In genomic region chr2:221610249-221610648, GRCh38 we compare ENCODE assay signal across 23 cellular contexts. TPM values are rescaled to one million over a fixed set of nuclear protein-coding genes. Genes with fewer than 3 reads are reported as not detected.
DNase-seq lines count a peak whose midpoint lies in the region; TF ChIP-seq lines count a peak whose summit lies in the region.
"Had no signal": no experiment of that assay in that cellular context is flagged by ENCODE, and none has a peak within 500 bp of the region (broad histone marks: within the 10 kb centered on the region; RNA-seq: fewer than 3 reads in every experiment).

No MANE protein-coding gene starts in this region.

- DNase-seq in A673 (ENCODE audit: low spot score) (peak; percentile 25), NCI-H82 treated with DMSO at 0.1 percent for 48 hours (lab: John Stamatoyannopoulos, UW; ENCODE audit: unreplicated experiment) (peak; percentile 97), retinal pigment epithelial cell (ENCODE audit: low read depth) (peak; percentile 13), dedifferentiated amniotic fluid mesenchymal stem cell (ENCODE audit: extremely low spot score) (no peak), iPS-NIHi11 (ENCODE audit: low spot score) (no peak), activated gamma-delta T cell treated with Interleukin-2 at 50 U/mL for 16 hours (no peak)
- DNase-seq: C1 segment of cervical spinal cord; Caco-2; CD4-positive, alpha-beta memory T cell; EL; GDM1; MG63; NCI-H1105 treated with DMSO at 0.1 percent for 48 hours; NCI-H146; NCI-H2029; NCI-H446 treated with DMSO at 0.1 percent for 48 hours; Right ventricle myocardium superior; RPMI8226; T-cell had no signal

- H3K4me3 ChIP-seq in A673 (ENCODE audit: low read depth, low read length, poor library complexity, severe bottlenecking) (no peak overlapping the region), HEK293 (ENCODE audit: low read depth, low read length) (no peak overlapping the region), retinal pigment epithelial cell (ENCODE audit: low read length) (no peak overlapping the region)
- H3K4me3 ChIP-seq: A549, K562, MG63, SJSA1 had no signal

- BruUV-seq in A673 (replicated peaks; lab: Mats Ljungman, UMichigan), result no TSS peak

- H3K9me3 ChIP-seq in A673 (ENCODE audit: low read depth, low read length, poor library complexity, severe bottlenecking) (no peaks in the 10 kb centered on the region), HEK293 (ENCODE audit: control insufficient read depth, insufficient read depth, low read depth, low read length) (no peaks in the 10 kb centered on the region)
- H3K9me3 ChIP-seq: A549, Caco-2, MG63, SJSA1 had no signal

- POLR2A ChIA-PET in A673 (lab: Charles Lee; ENCODE audit: low non-redundant PET), result no interaction called here
- POLR2A ChIA-PET in HEK293 (lab: Yijun Ruan, JAX), result no interaction called here

- no peak overlapping the region for H3K27ac ChIP-seq in A673 (ENCODE audit: low read depth, low read length, poor library complexity, severe bottlenecking)
- H3K27ac ChIP-seq in HEK293 (ENCODE audit: extremely low read depth, low read depth, low read length), result no peak overlapping the region
- H3K27ac ChIP-seq: A549, SJSA1 had no signal

- H3K27me3 ChIP-seq in A673 (replicated peaks; ENCODE audit: insufficient read depth, low read depth, low read length, poor library complexity), result no peaks in the 10 kb centered on the region
- H3K27me3 ChIP-seq: MG63, SJSA1 had no signal

- no peaks in the 10 kb centered on the region for H3K4me1 ChIP-seq in A673 (ENCODE audit: insufficient read depth, low read length, poor library complexity, severe bottlenecking)
- peaks cover 3% of the 10 kb centered on the region; the same call in 1 of the 2 replicates for H3K4me1 ChIP-seq in HEK293 (ENCODE audit: control insufficient read depth, insufficient read depth, low read length)
- H3K4me1 ChIP-seq: A549, Caco-2, SJSA1 had no signal

- TF ChIP-seq CTCF in A673 (conservative IDR thresholded peaks at IDR 0.05; ENCODE audit: low read depth, low read length), result no peak
- TF ChIP-seq CTCF in HEK293 (tag by site-specific recombination; IDR thresholded peaks at IDR 0.05), result no peak
- TF ChIP-seq CTCF in retinal pigment epithelial cell (conservative IDR thresholded peaks at IDR 0.05; ENCODE audit: low read depth, low read length), result no peak

- no peaks in the 10 kb centered on the region for H3K36me3 ChIP-seq in A673 (ENCODE audit: insufficient read depth, low read length, poor library complexity, severe bottlenecking)
- no peaks in the 10 kb centered on the region for H3K36me3 ChIP-seq in HEK293 (ENCODE audit: control insufficient read depth in 2 of 2, insufficient read depth in 1 of 2, low read length in 2 of 2)
- H3K36me3 ChIP-seq: MG63, SJSA1 had no signal

- CTCF ChIA-PET in A673 (lab: Charles Lee) (no interaction called here), HEK293 (lab: Yijun Ruan, JAX) (no interaction called here)

- intact Hi-C loops in A673 (cut with micrococcal nuclease; ENCODE audit: unreplicated experiment), result no loop called here

TF ChIP-seq in HEK293, 187 proteins besides CTCF, POLR2A, EP300 and RAD21:
- no peak for TF ChIP-seq SETDB1 (IDR thresholded peaks at IDR 0.05; ENCODE audit: insufficient read length, low read length)
- no peak for TF ChIP-seq ZFP41 (tag by site-specific recombination; IDR thresholded peaks at IDR 0.05; ENCODE audit: borderline replicate concordance)
- TF ChIP-seq ZNF837 (tag by site-specific recombination; IDR thresholded peaks at IDR 0.05), result no peak
- no peak for TF ChIP-seq ZNF10 (tag by site-specific recombination; IDR thresholded peaks at IDR 0.05)
- TF ChIP-seq YY2 (tag by site-specific recombination; IDR thresholded peaks at IDR 0.05), result no peak
- TF ChIP-seq ZNF366 (tag by site-specific recombination; conservative IDR thresholded peaks at IDR 0.05), result peak; percentile 35
- TF ChIP-seq TCF7L2 (IDR thresholded peaks at IDR 0.05; ENCODE audit: borderline replicate concordance, low read depth, low read length), result peak; percentile 43; the same call in 1 of the 2 replicates
- TF ChIP-seq ZNF629 (tag by site-specific recombination; IDR thresholded peaks at IDR 0.05), result 0 out of 2 replicates have a peak, but pooled peaks have one; percentile 44
- no peak for TF ChIP-seq EGR2 (tag by site-specific recombination; IDR thresholded peaks at IDR 0.05; ENCODE audit: low read depth)
- no peak for TF ChIP-seq GLIS2 (tag by site-specific recombination; IDR thresholded peaks at IDR 0.05)
- no peak for TF ChIP-seq PRDM1 (tag by site-specific recombination; IDR thresholded peaks at IDR 0.05)
- peak; percentile 61; the same call in 1 of the 2 replicates for TF ChIP-seq WT1 (tag by site-specific recombination; IDR thresholded peaks at IDR 0.05)
- TF ChIP-seq ZBTB6 (tag by site-specific recombination; IDR thresholded peaks at IDR 0.05), result no peak
- peak; percentile 84 for TF ChIP-seq SP7 (tag by site-specific recombination; IDR thresholded peaks at IDR 0.05)
- TF ChIP-seq PRDM10 (tag by site-specific recombination; IDR thresholded peaks at IDR 0.05), result peak; percentile 72
- no peak for TF ChIP-seq BCL11A (tag by site-specific recombination; IDR thresholded peaks at IDR 0.05; ENCODE audit: low read depth)
- TF ChIP-seq ZNF843 (tag by site-specific recombination; IDR thresholded peaks at IDR 0.05), result peak; percentile 49; the same call in 1 of the 2 replicates
- TF ChIP-seq TRIM28 (IDR thresholded peaks at IDR 0.05; ENCODE audit: borderline replicate concordance, low read length), result peak; percentile 48; the same call in 1 of the 2 replicates
- TF ChIP-seq PRDM6 (tag by site-specific recombination; IDR thresholded peaks at IDR 0.05), result peak; percentile 34; the same call in 1 of the 2 replicates
- no peak for TF ChIP-seq ZNF544 (tag by site-specific recombination; IDR thresholded peaks at IDR 0.05)

RNA-seq across cellular contexts. Expression of gene EPHA4, which starts 38.1 kb away (rescaled TPM):
- total RNA-seq in A673 (2021), result 34.4 and 39.5 TPM in 2 replicates

Comparison
In these comparisons a context has a peak if more than half of its experiments do, and no peak if none do; other contexts are left out.
1. DNase-seq: peak in A673 (single experiment), NCI-H82 treated with DMSO at 0.1 percent for 48 hours (single experiment) and retinal pigment epithelial cell (single experiment); none in dedifferentiated amniotic fluid mesenchymal stem cell (single experiment), iPS-NIHi11 (single experiment) and activated gamma-delta T cell treated with Interleukin-2 at 50 U/mL for 16 hours (single experiment).